In genomic region chr3:46759239-46760152, GRCh38 we compare ENCODE assay signal across 1 cellular context.
TF ChIP-seq lines count a peak whose summit lies in the region.

No MANE protein-coding gene starts in this region.

TF ChIP-seq in K562, 482 proteins besides CTCF, POLR2A, EP300 and RAD21 (continued from another document):
- TF ChIP-seq ZNF512 (tag; IDR thresholded peaks at IDR 0.05): peak; percentile 82
